In genomic region chr7:100893910-100894763, GRCh38 we compare ENCODE assay signal across 1 cellular context.
TF ChIP-seq lines count a peak whose summit lies in the region.

No MANE protein-coding gene starts in this region.

TF ChIP-seq in GM12878, 131 proteins besides CTCF, POLR2A, EP300 and RAD21:
- TF ChIP-seq MTA3 (IDR thresholded peaks at IDR 0.05; ENCODE audit: borderline replicate concordance, low read length) (no peak), MLLT1 (IDR thresholded peaks at IDR 0.05) (peak; percentile 39; the same call in 1 of the 2 replicates)
TF ChIP-seq in GM12878: peak in this region for 1.
